1 cellular context compared by ENCODE assay signal in genomic region chr12:457676-458075, GRCh38.
TF ChIP-seq lines count a peak whose summit lies in the region.

No MANE protein-coding gene starts in this region.

TF ChIP-seq in GM12878, 131 proteins besides CTCF, POLR2A, EP300 and RAD21:
- TF ChIP-seq SIX5 (IDR thresholded peaks at IDR 0.05; ENCODE audit: low read depth, low read length, severe bottlenecking) (no peak), ATF7 (IDR thresholded peaks at IDR 0.05; ENCODE audit: low read depth) (no peak), ESRRA (IDR thresholded peaks at IDR 0.05; ENCODE audit: low read length) (no peak), LARP7 (IDR thresholded peaks at IDR 0.05) (no peak)
